ENCODE assay signal across 23 cellular contexts in genomic region chr2:238518828-238519186, GRCh38.
"Had no signal": no experiment of that assay in that cellular context is flagged by ENCODE, and none has a peak within 500 bp of the region (broad histone marks: within the 10 kb centered on the region; RNA-seq: fewer than 3 reads in every experiment).

No MANE protein-coding gene starts in this region.

- DNase-seq: activated B cell treated with CpG ODN at 0.5 μM for 24 hours; activated CD4-positive, alpha-beta memory T cell treated with anti-CD3 and anti-CD28 coated beads, Interleukin-2, amount 10 ng/mL, durations not matched to agents 7 days and 5 days; activated CD4-positive, alpha-beta T cell treated with anti-CD3 and anti-CD28 coated beads for 48 hours; activated naive CD4-positive, alpha-beta T cell treated with Interleukin-2 at 50 U/mL for 16 hours; activated naive CD8-positive, alpha-beta T cell treated with anti-CD3 and anti-CD28 coated beads, Interleukin-2, amount 10 ng/mL, durations not matched to agents 7 days and 5 days; activated T-cell treated with anti-CD3 and anti-CD28 coated beads, Interleukin-2, amount 50 U/mL, for 24 hours; erythroblast; heart right ventricle; immature natural killer cell; mesendoderm; naive thymus-derived CD4-positive, alpha-beta T cell; stimulated activated CD4-positive, alpha-beta T cell treated with anti-CD3 and anti-CD28 coated beads, Interleukin-4, amount 100 ng/mL, for 4 hours; stimulated activated naive CD4-positive, alpha-beta T cell; T-cell; tibial artery; uterus had no signal

- H3K4me3 ChIP-seq: coronary artery, gastroesophageal sphincter, heart right ventricle, tibial artery, uterus had no signal

- H3K9me3 ChIP-seq: neutrophil had no signal

- H3K36me3 ChIP-seq: gastroesophageal sphincter, heart right ventricle, neutrophil, tibial artery, uterus had no signal

- H3K9ac ChIP-seq: parathyroid adenoma had no signal

- H3K36me3 Mint-ChIP-seq: brain, T-cell had no signal

- ATAC-seq: gastroesophageal sphincter; heart right ventricle; naive thymus-derived CD4-positive, alpha-beta T cell; T-cell had no signal

- H3K27me3 Mint-ChIP-seq: activated B cell treated with CpG ODN at 0.5 μM for 24 hours; activated T-cell treated with anti-CD3 and anti-CD28 coated beads, Interleukin-2, amount 50 U/mL, for 24 hours; brain had no signal

- H3K4me3 Mint-ChIP-seq: activated B cell treated with CpG ODN at 0.5 μM for 24 hours; activated CD4-positive, alpha-beta memory T cell treated with anti-CD3 and anti-CD28 coated beads, Interleukin-2, amount 10 ng/mL, durations not matched to agents 7 days and 5 days; activated naive CD8-positive, alpha-beta T cell treated with anti-CD3 and anti-CD28 coated beads, Interleukin-2, amount 10 ng/mL, durations not matched to agents 7 days and 5 days; activated T-cell treated with anti-CD3 and anti-CD28 coated beads, Interleukin-2, amount 50 U/mL, for 24 hours; brain; central memory CD8-positive, alpha-beta T cell; immature natural killer cell; naive thymus-derived CD4-positive, alpha-beta T cell; T-cell had no signal

- H3K27ac Mint-ChIP-seq: activated B cell treated with CpG ODN at 0.5 μM for 24 hours; activated CD4-positive, alpha-beta memory T cell treated with anti-CD3 and anti-CD28 coated beads, Interleukin-2, amount 10 ng/mL, durations not matched to agents 7 days and 5 days; activated naive CD8-positive, alpha-beta T cell treated with anti-CD3 and anti-CD28 coated beads, Interleukin-2, amount 10 ng/mL, durations not matched to agents 7 days and 5 days; activated T-cell treated with anti-CD3 and anti-CD28 coated beads, Interleukin-2, amount 50 U/mL, for 24 hours; activated T-helper 2 cell treated with anti-CD3 and anti-CD28 coated beads, Interferon-gamma antibody, Interleukin-2, Interleukin-4, amounts not matched to agents 10 μg/mL and 5 μg/mL and 100 μg/mL, durations not matched to agents 14 hours and 24 hours and 36 hours; brain; immature natural killer cell; naive thymus-derived CD4-positive, alpha-beta T cell; T-cell had no signal

- H3K79me2 ChIP-seq: parathyroid adenoma had no signal

- H3K4me1 Mint-ChIP-seq: activated B cell treated with CpG ODN at 0.5 μM for 24 hours; activated CD4-positive, alpha-beta memory T cell treated with anti-CD3 and anti-CD28 coated beads, Interleukin-2, amount 10 ng/mL, durations not matched to agents 7 days and 5 days; central memory CD8-positive, alpha-beta T cell; immature natural killer cell had no signal

- H2AFZ ChIP-seq: parathyroid adenoma had no signal

- H3K27ac ChIP-seq: coronary artery, gastroesophageal sphincter, heart right ventricle, neutrophil, parathyroid adenoma, tibial artery, uterus had no signal

- H3K4me1 ChIP-seq: heart right ventricle, parathyroid adenoma, tibial artery, uterus had no signal

- H3K27me3 ChIP-seq: gastroesophageal sphincter, neutrophil, uterus had no signal
